ENCODE assay signal across 17 cellular contexts in the genomic region with DNA sequence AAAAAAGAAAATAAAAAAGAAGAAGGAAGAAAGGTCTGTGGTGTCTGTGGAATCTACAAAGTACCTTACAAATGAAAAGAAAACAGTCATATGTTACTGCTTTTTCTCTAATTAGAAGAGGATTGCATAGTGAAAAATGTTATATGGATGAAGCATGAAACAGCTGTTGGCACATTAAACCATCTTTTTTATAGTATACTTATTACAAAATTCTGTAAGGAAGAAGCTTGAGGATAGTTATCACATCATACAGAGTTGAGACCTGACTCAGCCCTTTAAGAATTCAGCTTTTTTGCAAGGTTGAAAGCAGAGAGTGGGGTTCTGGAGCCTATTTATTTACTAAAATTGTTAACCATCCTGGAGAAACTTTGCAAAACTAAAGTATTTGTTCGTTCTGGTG.
DNase-seq lines count a peak whose midpoint lies in the region; FAIRE-seq and TF ChIP-seq lines count a peak whose summit lies in the region.
"Had no signal": no experiment of that assay in that cellular context is flagged by ENCODE, and none has a peak within 500 bp of the region (broad histone marks: within the 10 kb centered on the region; RNA-seq: fewer than 3 reads in every experiment).

No MANE protein-coding gene starts in this region.

- H3K27ac Mint-ChIP-seq in HFFc6 = peak overlapping the region; percentile 53

- H3K4me1 Mint-ChIP-seq in HFFc6 (ENCODE audit: low read depth) = peaks cover 33% of the 10 kb centered on the region

- peak overlapping the region; percentile 42; the same call in 1 of the 2 replicates for H3K4me3 Mint-ChIP-seq in HFFc6

- H3K27me3 Mint-ChIP-seq in HFFc6 (ENCODE audit: insufficient read depth) = no peaks in the 10 kb centered on the region

- FAIRE-seq in urothelium cell line (lab: Jason Lieb, UNC) = no peak

- DNase-seq in AG20443 (ENCODE audit: low spot score) (peak; percentile 32), HFFc6 (peak; percentile 57), amniotic stem cell (lab: John Stamatoyannopoulos, UW) (peak; percentile 14), iris pigment epithelial cell (ENCODE audit: low read depth) (peak; percentile 75), urothelium cell line (ENCODE audit: low spot score) (no peak), GM20000 (ENCODE audit: low spot score) (no peak), GM10266 (ENCODE audit: extremely low spot score) (no peak), NOMO-1 (lab: John Stamatoyannopoulos, UW; ENCODE audit: unreplicated experiment in 2 of 2) (no peak)
- DNase-seq: activated effector memory CD4-positive, alpha-beta T cell treated with Interleukin-2 at 50 U/mL for 16 hours; BE2C; DND-41; heart left ventricle; mucosa of descending colon; NCI-H2029 treated with DMSO at 0.1 percent for 48 hours; NCI-H774; SHP77 treated with DMSO at 0.1 percent for 48 hours; testis had no signal

- TF ChIP-seq CTCF in HFFc6 (IDR thresholded peaks at IDR 0.05) (no peak), GM20000 (IDR thresholded peaks at IDR 0.05; ENCODE audit: extremely low read depth, missing control alignments) (no peak), GM10266 (IDR thresholded peaks at IDR 0.05; ENCODE audit: control insufficient read depth, insufficient read depth, low read depth, missing control alignments) (no peak)

- no peaks in the 10 kb centered on the region for H3K36me3 Mint-ChIP-seq in HFFc6 (ENCODE audit: low read depth)

- no peaks in the 10 kb centered on the region for H3K9me3 Mint-ChIP-seq in HFFc6

Comparison
In these comparisons a context has a peak if more than half of its experiments do, and no peak if none do; other contexts are left out.
1. DNase-seq: peak in AG20443 (single experiment), HFFc6 (single experiment), amniotic stem cell (single experiment) and iris pigment epithelial cell (single experiment); none in urothelium cell line (single experiment), GM20000 (single experiment), GM10266 (single experiment) and NOMO-1 (0 of 2).